ENCODE assay signal across 9 cellular contexts in the genomic region with DNA sequence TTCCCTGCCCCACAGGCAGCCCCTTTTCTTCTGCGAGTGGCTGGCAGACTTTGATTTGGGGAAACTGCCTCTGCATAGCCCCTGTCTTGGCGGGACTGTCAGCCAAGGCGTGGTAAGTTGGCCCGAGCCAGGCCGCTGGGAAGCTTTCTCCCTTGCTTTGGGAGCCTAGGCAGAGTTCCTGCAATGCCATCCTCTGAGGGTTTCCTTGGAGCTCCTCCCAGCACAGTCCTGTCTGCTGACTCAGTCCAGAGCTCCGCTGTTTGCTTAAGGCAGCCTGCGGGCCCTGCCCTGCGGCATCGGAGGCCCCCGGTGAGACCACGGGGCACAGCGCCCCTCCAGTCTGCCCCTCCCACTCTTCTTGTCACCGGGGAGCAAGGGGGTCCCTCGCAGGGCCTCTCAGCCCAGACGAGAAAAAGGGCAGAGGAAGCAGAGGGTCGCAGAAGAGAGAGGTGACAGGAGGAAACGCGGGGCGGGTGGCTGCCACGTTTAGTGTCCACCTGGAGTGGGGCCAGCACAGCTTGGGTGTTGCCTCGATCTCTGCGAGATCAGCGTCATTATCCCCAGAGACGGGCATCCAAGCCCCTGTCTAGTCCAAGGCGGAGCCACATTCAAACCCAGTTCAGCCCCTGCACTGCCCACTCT. TPM values are rescaled to one million over a fixed set of nuclear protein-coding genes. Genes with fewer than 3 reads are reported as not detected.
DNase-seq lines count a peak whose midpoint lies in the region; ATAC-seq, FAIRE-seq and TF ChIP-seq lines count a peak whose summit lies in the region.
"Had no signal": no experiment of that assay in that cellular context is flagged by ENCODE, and none has a peak within 500 bp of the region (broad histone marks: within the 10 kb centered on the region; RNA-seq: fewer than 3 reads in every experiment).

No MANE protein-coding gene starts in this region.

- TF ChIP-seq CTCF in left ventricle myocardium inferior (IDR thresholded peaks at IDR 0.05; ENCODE audit: borderline replicate concordance) = no peak

- peak overlapping the region; percentile 29 for H3K4me3 ChIP-seq in left ventricle myocardium inferior
- no peak overlapping the region for H3K4me3 ChIP-seq in skin epidermis
- H3K4me3 ChIP-seq: cardiac muscle cell had no signal

- ATAC-seq in GM21526 (IDR thresholded peaks at IDR 0.05; ENCODE audit: low FRiP score, unreplicated experiment) = no peak
- ATAC-seq in HG03095 (IDR thresholded peaks at IDR 0.05; ENCODE audit: unreplicated experiment) = no peak
- no peak for ATAC-seq in GM21367 (IDR thresholded peaks at IDR 0.05; ENCODE audit: unreplicated experiment)

- H3K9me3 ChIP-seq in left ventricle myocardium inferior (replicated peaks) = no peaks in the 10 kb centered on the region

- H3K27me3 ChIP-seq in left ventricle myocardium inferior (ENCODE audit: low read depth) = no peaks in the 10 kb centered on the region
- H3K27me3 ChIP-seq: cardiac muscle cell had no signal

- no peak for TF ChIP-seq POLR2A in H54 (IDR thresholded peaks at IDR 0.05; ENCODE audit: low read depth, low read length)

- no peaks in the 10 kb centered on the region for H3K36me3 ChIP-seq in left ventricle myocardium inferior
- H3K36me3 ChIP-seq: cardiac muscle cell had no signal

- intact Hi-C loops in left ventricle myocardium inferior (cut with micrococcal nuclease) = loop anchor here (10.0 kb wide), 1 partner anchor 73 kb away; no protein-coding TSS in a partner anchor

- no peak for FAIRE-seq in H54 (lab: Jason Lieb, UNC)

- DNase-seq in H54 (ENCODE audit: insufficient read length, low spot score) (peak; percentile 81), SHP77 treated with DMSO at 0.1 percent for 48 hours (lab: John Stamatoyannopoulos, UW) (peak; percentile 43), left ventricle myocardium inferior (peak; percentile 38), NCI-H2171 treated with DMSO at 0.1 percent for 48 hours (lab: John Stamatoyannopoulos, UW) (no peak)

- H3K27ac ChIP-seq in left ventricle myocardium inferior (replicated peaks) = peak overlapping the region; percentile 52
- peak overlapping the region in 18 of 21 experiments; percentile 2 to 78 (median 54) for H3K27ac ChIP-seq in skin epidermis
- H3K27ac ChIP-seq: cardiac muscle cell had no signal

- H3K4me1 ChIP-seq in left ventricle myocardium inferior = peaks cover 55% of the 10 kb centered on the region

RNA-seq across cellular contexts. Expression of a gene that starts 58.9 kb away (rescaled TPM):
- 4.5 TPM for total RNA-seq in left ventricle myocardium inferior
